In the genomic region with DNA sequence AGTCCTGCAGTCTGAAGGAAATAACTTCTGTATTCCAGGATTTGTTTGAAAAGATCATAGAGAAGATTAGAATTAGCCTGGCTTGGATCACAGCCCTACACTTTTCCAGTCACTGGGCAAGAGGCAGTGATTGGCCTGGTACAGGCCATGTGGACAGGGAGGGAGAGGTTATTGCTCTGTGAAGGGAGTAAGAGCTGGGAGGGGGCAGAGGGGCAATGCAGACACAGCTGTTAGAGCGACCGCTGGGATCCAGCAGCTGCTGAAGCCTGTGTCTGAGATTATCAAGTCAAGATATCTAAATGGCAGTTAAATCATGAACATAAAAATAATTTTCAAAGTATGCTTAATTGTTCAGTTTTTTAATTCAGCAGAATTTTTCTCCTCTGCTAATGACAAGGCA, we compare ENCODE assay signal across 19 cellular contexts.
DNase-seq lines count a peak whose midpoint lies in the region; ATAC-seq and TF ChIP-seq lines count a peak whose summit lies in the region.
"Had no signal": no experiment of that assay in that cellular context is flagged by ENCODE, and none has a peak within 500 bp of the region (broad histone marks: within the 10 kb centered on the region; RNA-seq: fewer than 3 reads in every experiment).

No MANE protein-coding gene starts in this region.

- TF ChIP-seq CTCF in WTC11 (IDR thresholded peaks at IDR 0.05) (no peak), upper lobe of right lung (IDR thresholded peaks at IDR 0.05) (no peak)

- H3K27ac ChIP-seq in upper lobe of right lung = no peak overlapping the region
- H3K27ac ChIP-seq: ascending aorta, left ventricle myocardium inferior had no signal

- no peak overlapping the region for H3K4me3 Mint-ChIP-seq in WTC11
- H3K4me3 Mint-ChIP-seq: HFFc6, T-cell had no signal

- intact Hi-C loops in upper lobe of right lung (cut with DNase I) = no loop called here

- CTCF ChIA-PET in WTC11 (lab: Charles Lee) = interaction anchor here (1.6 kb wide), 1 partner anchor 76 kb away, joined by 4 read pairs; no protein-coding TSS in a partner anchor

- POLR2A ChIA-PET in WTC11 (lab: Charles Lee) = no interaction called here

- no peak overlapping the region for H3K4me3 ChIP-seq in upper lobe of right lung
- H3K4me3 ChIP-seq: ascending aorta, left ventricle myocardium inferior, spleen had no signal

- H3K36me3 ChIP-seq in upper lobe of right lung = no peaks in the 10 kb centered on the region
- H3K36me3 ChIP-seq: ascending aorta, left ventricle myocardium inferior, spleen had no signal

- H3K4me1 ChIP-seq in upper lobe of right lung = no peaks in the 10 kb centered on the region

- peak; percentile 64 for ATAC-seq in WTC11
- ATAC-seq in upper lobe of right lung = peak; percentile 31
- ATAC-seq in GM19395 (IDR thresholded peaks at IDR 0.05; ENCODE audit: unreplicated experiment) = no peak
- ATAC-seq: T-cell had no signal

- H3K4me1 Mint-ChIP-seq in WTC11 = peaks cover 14% of the 10 kb centered on the region

- H3K27me3 ChIP-seq in upper lobe of right lung = no peaks in the 10 kb centered on the region
- H3K27me3 ChIP-seq: ascending aorta, spleen had no signal

- H3K27me3 Mint-ChIP-seq in WTC11 (ENCODE audit: low read depth) = no peaks in the 10 kb centered on the region

- H3K27ac Mint-ChIP-seq in WTC11 = no peak overlapping the region
- H3K27ac Mint-ChIP-seq: HFFc6, T-cell had no signal

- no peaks in the 10 kb centered on the region for H3K9me3 ChIP-seq in upper lobe of right lung
- H3K9me3 ChIP-seq: ascending aorta had no signal

- peaks cover 23% of the 10 kb centered on the region for H3K9me3 Mint-ChIP-seq in WTC11
- H3K9me3 Mint-ChIP-seq: T-cell had no signal

- peak; percentile 22 for DNase-seq in NCI-H2227 (lab: John Stamatoyannopoulos, UW; ENCODE audit: unreplicated experiment)
- DNase-seq in WTC11 (ENCODE audit: low spot score) = no peak
- DNase-seq in left kidney (ENCODE audit: low read depth, low spot score) = peak; percentile 82
- no peak for DNase-seq in upper lobe of right lung
- no peak for DNase-seq in ACHN
- DNase-seq in hepatic stellate cell (ENCODE audit: low spot score) = no peak
- DNase-seq: activated CD4-positive, alpha-beta T cell treated with anti-CD3 and anti-CD28 coated beads, Interleukin-2, amount 50 U/mL, for 4 hours; activated naive CD4-positive, alpha-beta T cell; Calu3; foreskin melanocyte; HFFc6; KG1; left ventricle myocardium inferior; NCI-H2081 treated with DMSO at 0.1 percent for 48 hours; NCI-H526 treated with DMSO at 0.1 percent for 48 hours; spleen; T-cell had no signal

- H3K36me3 Mint-ChIP-seq in WTC11 = peaks cover 6% of the 10 kb centered on the region; the same call in 1 of the 2 replicates
- H3K36me3 Mint-ChIP-seq: T-cell had no signal

- in situ Hi-C loops in ACHN (cut with HindIII; ENCODE audit: low pct_ligation_motif_present, low pct_unique_long_range_greater_than_20kb, low sequenced_read_pairs) = no loop called here

TF ChIP-seq in WTC11, 78 proteins besides CTCF, POLR2A, EP300 and RAD21 (continues in another document):
- TF ChIP-seq ZNF396 (CRISPR knock-in tag; IDR thresholded peaks at IDR 0.05; ENCODE audit: borderline replicate concordance) = no peak
- TF ChIP-seq FOXJ3 (CRISPR knock-in tag; IDR thresholded peaks at IDR 0.05; ENCODE audit: borderline replicate concordance) = no peak
- TF ChIP-seq ZNF121 (CRISPR knock-in tag; IDR thresholded peaks at IDR 0.05) = no peak
- TF ChIP-seq, protein P1, sequence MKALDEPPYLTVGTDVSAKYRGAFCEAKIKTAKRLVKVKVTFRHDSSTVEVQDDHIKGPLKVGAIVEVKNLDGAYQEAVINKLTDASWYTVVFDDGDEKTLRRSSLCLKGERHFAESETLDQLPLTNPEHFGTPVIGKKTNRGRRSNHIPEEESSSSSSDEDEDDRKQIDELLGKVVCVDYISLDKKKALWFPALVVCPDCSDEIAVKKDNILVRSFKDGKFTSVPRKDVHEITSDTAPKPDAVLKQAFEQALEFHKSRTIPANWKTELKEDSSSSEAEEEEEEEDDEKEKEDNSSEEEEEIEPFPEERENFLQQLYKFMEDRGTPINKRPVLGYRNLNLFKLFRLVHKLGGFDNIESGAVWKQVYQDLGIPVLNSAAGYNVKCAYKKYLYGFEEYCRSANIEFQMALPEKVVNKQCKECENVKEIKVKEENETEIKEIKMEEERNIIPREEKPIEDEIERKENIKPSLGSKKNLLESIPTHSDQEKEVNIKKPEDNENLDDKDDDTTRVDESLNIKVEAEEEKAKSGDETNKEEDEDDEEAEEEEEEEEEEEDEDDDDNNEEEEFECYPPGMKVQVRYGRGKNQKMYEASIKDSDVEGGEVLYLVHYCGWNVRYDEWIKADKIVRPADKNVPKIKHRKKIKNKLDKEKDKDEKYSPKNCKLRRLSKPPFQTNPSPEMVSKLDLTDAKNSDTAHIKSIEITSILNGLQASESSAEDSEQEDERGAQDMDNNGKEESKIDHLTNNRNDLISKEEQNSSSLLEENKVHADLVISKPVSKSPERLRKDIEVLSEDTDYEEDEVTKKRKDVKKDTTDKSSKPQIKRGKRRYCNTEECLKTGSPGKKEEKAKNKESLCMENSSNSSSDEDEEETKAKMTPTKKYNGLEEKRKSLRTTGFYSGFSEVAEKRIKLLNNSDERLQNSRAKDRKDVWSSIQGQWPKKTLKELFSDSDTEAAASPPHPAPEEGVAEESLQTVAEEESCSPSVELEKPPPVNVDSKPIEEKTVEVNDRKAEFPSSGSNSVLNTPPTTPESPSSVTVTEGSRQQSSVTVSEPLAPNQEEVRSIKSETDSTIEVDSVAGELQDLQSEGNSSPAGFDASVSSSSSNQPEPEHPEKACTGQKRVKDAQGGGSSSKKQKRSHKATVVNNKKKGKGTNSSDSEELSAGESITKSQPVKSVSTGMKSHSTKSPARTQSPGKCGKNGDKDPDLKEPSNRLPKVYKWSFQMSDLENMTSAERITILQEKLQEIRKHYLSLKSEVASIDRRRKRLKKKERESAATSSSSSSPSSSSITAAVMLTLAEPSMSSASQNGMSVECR (CRISPR knock-in tag; IDR thresholded peaks at IDR 0.05; ENCODE audit: borderline replicate concordance) = no peak
- TF ChIP-seq CREM (CRISPR knock-in tag; IDR thresholded peaks at IDR 0.05) = no peak
- TF ChIP-seq, protein P2, sequence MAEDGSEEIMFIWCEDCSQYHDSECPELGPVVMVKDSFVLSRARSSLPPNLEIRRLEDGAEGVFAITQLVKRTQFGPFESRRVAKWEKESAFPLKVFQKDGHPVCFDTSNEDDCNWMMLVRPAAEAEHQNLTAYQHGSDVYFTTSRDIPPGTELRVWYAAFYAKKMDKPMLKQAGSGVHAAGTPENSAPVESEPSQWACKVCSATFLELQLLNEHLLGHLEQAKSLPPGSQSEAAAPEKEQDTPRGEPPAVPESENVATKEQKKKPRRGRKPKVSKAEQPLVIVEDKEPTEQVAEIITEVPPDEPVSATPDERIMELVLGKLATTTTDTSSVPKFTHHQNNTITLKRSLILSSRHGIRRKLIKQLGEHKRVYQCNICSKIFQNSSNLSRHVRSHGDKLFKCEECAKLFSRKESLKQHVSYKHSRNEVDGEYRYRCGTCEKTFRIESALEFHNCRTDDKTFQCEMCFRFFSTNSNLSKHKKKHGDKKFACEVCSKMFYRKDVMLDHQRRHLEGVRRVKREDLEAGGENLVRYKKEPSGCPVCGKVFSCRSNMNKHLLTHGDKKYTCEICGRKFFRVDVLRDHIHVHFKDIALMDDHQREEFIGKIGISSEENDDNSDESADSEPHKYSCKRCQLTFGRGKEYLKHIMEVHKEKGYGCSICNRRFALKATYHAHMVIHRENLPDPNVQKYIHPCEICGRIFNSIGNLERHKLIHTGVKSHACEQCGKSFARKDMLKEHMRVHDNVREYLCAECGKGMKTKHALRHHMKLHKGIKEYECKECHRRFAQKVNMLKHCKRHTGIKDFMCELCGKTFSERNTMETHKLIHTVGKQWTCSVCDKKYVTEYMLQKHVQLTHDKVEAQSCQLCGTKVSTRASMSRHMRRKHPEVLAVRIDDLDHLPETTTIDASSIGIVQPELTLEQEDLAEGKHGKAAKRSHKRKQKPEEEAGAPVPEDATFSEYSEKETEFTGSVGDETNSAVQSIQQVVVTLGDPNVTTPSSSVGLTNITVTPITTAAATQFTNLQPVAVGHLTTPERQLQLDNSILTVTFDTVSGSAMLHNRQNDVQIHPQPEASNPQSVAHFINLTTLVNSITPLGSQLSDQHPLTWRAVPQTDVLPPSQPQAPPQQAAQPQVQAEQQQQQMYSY (CRISPR knock-in tag; IDR thresholded peaks at IDR 0.05) = no peak
- TF ChIP-seq, protein P3, sequence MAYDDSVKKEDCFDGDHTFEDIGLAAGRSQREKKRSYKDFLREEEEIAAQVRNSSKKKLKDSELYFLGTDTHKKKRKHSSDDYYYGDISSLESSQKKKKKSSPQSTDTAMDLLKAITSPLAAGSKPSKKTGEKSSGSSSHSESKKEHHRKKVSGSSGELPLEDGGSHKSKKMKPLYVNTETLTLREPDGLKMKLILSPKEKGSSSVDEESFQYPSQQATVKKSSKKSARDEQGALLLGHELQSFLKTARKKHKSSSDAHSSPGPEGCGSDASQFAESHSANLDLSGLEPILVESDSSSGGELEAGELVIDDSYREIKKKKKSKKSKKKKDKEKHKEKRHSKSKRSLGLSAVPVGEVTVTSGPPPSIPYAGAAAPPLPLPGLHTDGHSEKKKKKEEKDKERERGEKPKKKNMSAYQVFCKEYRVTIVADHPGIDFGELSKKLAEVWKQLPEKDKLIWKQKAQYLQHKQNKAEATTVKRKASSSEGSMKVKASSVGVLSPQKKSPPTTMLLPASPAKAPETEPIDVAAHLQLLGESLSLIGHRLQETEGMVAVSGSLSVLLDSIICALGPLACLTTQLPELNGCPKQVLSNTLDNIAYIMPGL (CRISPR knock-in tag; IDR thresholded peaks at IDR 0.05) = no peak
- TF ChIP-seq JAZF1 (CRISPR knock-in tag; IDR thresholded peaks at IDR 0.05) = no peak
- no peak for TF ChIP-seq ZNF263 (CRISPR knock-in tag; IDR thresholded peaks at IDR 0.05; ENCODE audit: low read depth)
- TF ChIP-seq ZNF423 (CRISPR knock-in tag; IDR thresholded peaks at IDR 0.05) = no peak
- TF ChIP-seq ZBTB21 (CRISPR knock-in tag; IDR thresholded peaks at IDR 0.05; ENCODE audit: borderline replicate concordance) = no peak
- TF ChIP-seq, protein P4, sequence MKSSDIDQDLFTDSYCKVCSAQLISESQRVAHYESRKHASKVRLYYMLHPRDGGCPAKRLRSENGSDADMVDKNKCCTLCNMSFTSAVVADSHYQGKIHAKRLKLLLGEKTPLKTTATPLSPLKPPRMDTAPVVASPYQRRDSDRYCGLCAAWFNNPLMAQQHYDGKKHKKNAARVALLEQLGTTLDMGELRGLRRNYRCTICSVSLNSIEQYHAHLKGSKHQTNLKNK (CRISPR knock-in tag; IDR thresholded peaks at IDR 0.05) = no peak

Comparison
In these comparisons a context has a peak if more than half of its experiments do, and no peak if none do; other contexts are left out.
1. DNase-seq: peak in NCI-H2227 (single experiment) and left kidney (single experiment); none in WTC11 (single experiment), upper lobe of right lung (single experiment), ACHN (single experiment) and hepatic stellate cell (single experiment).